18 cellular contexts compared by ENCODE assay signal in genomic region chr16:66714062-66714461, GRCh38.
"Had no signal": no experiment of that assay in that cellular context is flagged by ENCODE, and none has a peak within 500 bp of the region (broad histone marks: within the 10 kb centered on the region; RNA-seq: fewer than 3 reads in every experiment).

No MANE protein-coding gene starts in this region.

- H3K9me3 ChIP-seq: SK-N-SH had no signal

- FAIRE-seq: astrocyte, RCC 7860 had no signal

- DNase-seq: activated CD4-positive, alpha-beta memory T cell treated with anti-CD3 and anti-CD28 coated beads for 36 hours; activated CD4-positive, alpha-beta T cell treated with anti-CD3 and anti-CD28 coated beads, Interleukin-2, amount 10 ng/mL, durations not matched to agents 7 days and 5 days; activated CD4-positive, CD25-positive, alpha-beta regulatory T cell; activated CD8-positive, alpha-beta memory T cell treated with anti-CD3 and anti-CD28 coated beads for 24 hours; activated gamma-delta T cell; activated naive CD4-positive, alpha-beta T cell treated with anti-CD3 and anti-CD28 coated beads for 36 hours; activated T-cell treated with anti-CD3 and anti-CD28 coated beads, Interleukin-2, amount 50 U/mL, for 4 hours; Karpas-422; NCI-H187 treated with DMSO at 0.1 percent for 48 hours; T-helper 1 cell had no signal

- H3K27ac Mint-ChIP-seq: activated CD4-positive, alpha-beta memory T cell treated with anti-CD3 and anti-CD28 coated beads for 36 hours; activated CD4-positive, alpha-beta T cell treated with anti-CD3 and anti-CD28 coated beads, Interleukin-2, amount 10 ng/mL, durations not matched to agents 7 days and 5 days; activated naive CD4-positive, alpha-beta T cell treated with anti-CD3 and anti-CD28 coated beads for 36 hours; activated naive CD8-positive, alpha-beta T cell; activated T-helper 17 cell treated with anti-CD3 and anti-CD28 coated beads, Interleukin-2, amount 50 U/mL, for 72 hours had no signal

- H3K27me3 Mint-ChIP-seq: activated CD4-positive, alpha-beta memory T cell treated with anti-CD3 and anti-CD28 coated beads for 36 hours had no signal

- H3K9ac ChIP-seq: SK-N-SH had no signal

- H3K4me1 Mint-ChIP-seq: activated CD4-positive, alpha-beta T cell treated with anti-CD3 and anti-CD28 coated beads, Interleukin-2, amount 10 ng/mL, durations not matched to agents 7 days and 5 days; central memory CD8-positive, alpha-beta T cell had no signal

- H3K27ac ChIP-seq: VCaP had no signal

- H3K4me3 Mint-ChIP-seq: activated CD4-positive, alpha-beta memory T cell treated with anti-CD3 and anti-CD28 coated beads for 36 hours; activated CD4-positive, alpha-beta T cell treated with anti-CD3 and anti-CD28 coated beads, Interleukin-2, amount 10 ng/mL, durations not matched to agents 7 days and 5 days; activated naive CD4-positive, alpha-beta T cell treated with anti-CD3 and anti-CD28 coated beads for 36 hours; activated naive CD8-positive, alpha-beta T cell; activated T-cell treated with anti-CD3 and anti-CD28 coated beads, Interleukin-2, amount 50 U/mL, for 4 hours; activated T-helper 17 cell treated with anti-CD3 and anti-CD28 coated beads, Interleukin-2, amount 50 U/mL, for 72 hours; brain; central memory CD8-positive, alpha-beta T cell had no signal

- H3K9me3 Mint-ChIP-seq: activated CD4-positive, alpha-beta memory T cell treated with anti-CD3 and anti-CD28 coated beads for 36 hours; activated CD4-positive, alpha-beta T cell treated with anti-CD3 and anti-CD28 coated beads, Interleukin-2, amount 10 ng/mL, durations not matched to agents 7 days and 5 days; activated naive CD4-positive, alpha-beta T cell treated with anti-CD3 and anti-CD28 coated beads for 36 hours; activated T-cell treated with anti-CD3 and anti-CD28 coated beads, Interleukin-2, amount 50 U/mL, for 4 hours; activated T-helper 17 cell treated with anti-CD3 and anti-CD28 coated beads, Interleukin-2, amount 50 U/mL, for 72 hours; central memory CD8-positive, alpha-beta T cell had no signal

- H3K4me2 ChIP-seq: SK-N-SH had no signal
